ENCODE assay signal across 33 cellular contexts in genomic region chr2:233056961-233057605, GRCh38. TPM values are rescaled to one million over a fixed set of nuclear protein-coding genes. Genes with fewer than 3 reads are reported as not detected.
A peak's percentile ranks its signal among the peaks of the same experiment; 100 is the strongest.
DNase-seq lines count a peak whose midpoint lies in the region; ATAC-seq and TF ChIP-seq lines count a peak whose summit lies in the region.
"Had no signal": no experiment of that assay in that cellular context is flagged by ENCODE, and none has a peak within 500 bp of the region (broad histone marks: within the 10 kb centered on the region; RNA-seq: fewer than 3 reads in every experiment).

No MANE protein-coding gene starts in this region.

- no peak overlapping the region for H3K4me3 ChIP-seq in RWPE2 (ENCODE audit: severe bottlenecking)
- no peak overlapping the region for H3K4me3 ChIP-seq in suprapubic skin
- H3K4me3 ChIP-seq: esophagus muscularis mucosa, left lung, neural progenitor cell, tibial nerve had no signal

- H3K36me3 ChIP-seq in RWPE2 (ENCODE audit: low read depth) = no peaks in the 10 kb centered on the region
- H3K36me3 ChIP-seq in suprapubic skin = no peaks in the 10 kb centered on the region
- H3K36me3 ChIP-seq: esophagus muscularis mucosa, left lung, neural progenitor cell, tibial nerve had no signal

- no peaks in the 10 kb centered on the region for H3K9me3 ChIP-seq in RWPE2 (ENCODE audit: severe bottlenecking)
- no peaks in the 10 kb centered on the region for H3K9me3 ChIP-seq in suprapubic skin
- H3K9me3 ChIP-seq: Caco-2, esophagus muscularis mucosa, left lung, SK-N-SH, tibial nerve had no signal

- TF ChIP-seq CTCF in RWPE2 (IDR thresholded peaks at IDR 0.05; ENCODE audit: poor library complexity, severe bottlenecking) = no peak
- no peak for TF ChIP-seq CTCF in suprapubic skin (IDR thresholded peaks at IDR 0.05)

- no peak for TF ChIP-seq POLR2A in suprapubic skin (IDR thresholded peaks at IDR 0.05)

- TF ChIP-seq EP300 in suprapubic skin (IDR thresholded peaks at IDR 0.05) = no peak

- H3K27ac ChIP-seq in RWPE2 (ENCODE audit: poor library complexity, severe bottlenecking) (no peak overlapping the region), suprapubic skin (no peak overlapping the region)
- H3K27ac ChIP-seq: esophagus muscularis mucosa, left lung, neural progenitor cell, tibial nerve had no signal

- H3K4me3 Mint-ChIP-seq in activated naive CD4-positive, alpha-beta T cell treated with anti-CD3 and anti-CD28 coated beads, Interleukin-2, amount 10 ng/mL, durations not matched to agents 7 days and 5 days = no peak overlapping the region
- H3K4me3 Mint-ChIP-seq: activated CD4-positive, alpha-beta memory T cell treated with anti-CD3 and anti-CD28 coated beads for 36 hours; central memory CD8-positive, alpha-beta T cell; memory B cell; neural progenitor cell had no signal

- H3K27me3 ChIP-seq in RWPE2 (ENCODE audit: insufficient read depth, poor library complexity, severe bottlenecking) = no peaks in the 10 kb centered on the region
- H3K27me3 ChIP-seq in suprapubic skin = no peaks in the 10 kb centered on the region
- H3K27me3 ChIP-seq: left lung, tibial nerve had no signal

- ATAC-seq in RWPE2 (ENCODE audit: low read depth) = 0 out of 3 replicates have a peak, but pooled peaks have one; percentile 8
- ATAC-seq in GM19463 (IDR thresholded peaks at IDR 0.05; ENCODE audit: unreplicated experiment) = no peak
- ATAC-seq: activated CD4-positive, CD25-positive, alpha-beta regulatory T cell treated with anti-CD3 and anti-CD28 coated beads, Interleukin-2, amount 50 U/mL, for 24 hours; HCT116; left lung; PC-3; right cardiac atrium; Right ventricle myocardium inferior had no signal

- peak overlapping the region; percentile 40 for H3K27ac Mint-ChIP-seq in activated naive CD4-positive, alpha-beta T cell treated with anti-CD3 and anti-CD28 coated beads, Interleukin-2, amount 10 ng/mL, durations not matched to agents 7 days and 5 days
- H3K27ac Mint-ChIP-seq: activated CD4-positive, alpha-beta memory T cell treated with anti-CD3 and anti-CD28 coated beads for 36 hours; memory B cell; neural progenitor cell had no signal

- 85% methylated on average over 6 of the region's 6 CpGs for WGBS in suprapubic skin

- no peak for DNase-seq in activated naive CD4-positive, alpha-beta T cell treated with anti-CD3 and anti-CD28 coated beads, Interleukin-2, amount 10 ng/mL, durations not matched to agents 7 days and 5 days
- no peak for DNase-seq in activated naive CD4-positive, alpha-beta T cell treated with anti-CD3 and anti-CD28 coated beads, Interleukin-2, amount 50 U/mL, for 16 hours
- DNase-seq in RWPE2 (ENCODE audit: low spot score) (no peak), mesenteric fat pad (ENCODE audit: low spot score) (peak; percentile 53), suprapubic skin (ENCODE audit: low spot score in 2 of 2) (peak; percentile 40 to 57), NCI-H146 treated with DMSO at 0.1 percent for 48 hours (lab: John Stamatoyannopoulos, UW; ENCODE audit: unreplicated experiment) (no peak), NCI-H2029 (lab: John Stamatoyannopoulos, UW) (no peak)
- DNase-seq: ACHN; activated CD4-positive, alpha-beta memory T cell treated with anti-CD3 and anti-CD28 coated beads for 36 hours; Caco-2; dermis blood vessel endothelial cell; foreskin fibroblast; GDM1; Karpas-422; left lung; NCI-H1436; NCI-H2107; PC-3; SK-N-SH; stimulated activated CD4-positive, alpha-beta T cell treated with anti-CD3 and anti-CD28 coated beads, Interleukin-12 subunit alpha, Interleukin-12 subunit beta, amount 100 ng/mL, for 4 hours; stimulated activated CD4-positive, alpha-beta T cell treated with anti-CD3 and anti-CD28 coated beads, Interleukin-2, amount 100 ng/mL, for 48 hours had no signal

- H3K9me3 Mint-ChIP-seq in activated naive CD4-positive, alpha-beta T cell treated with anti-CD3 and anti-CD28 coated beads, Interleukin-2, amount 10 ng/mL, durations not matched to agents 7 days and 5 days = no peaks in the 10 kb centered on the region
- H3K9me3 Mint-ChIP-seq: activated CD4-positive, alpha-beta memory T cell treated with anti-CD3 and anti-CD28 coated beads for 36 hours; central memory CD8-positive, alpha-beta T cell; memory B cell; neural progenitor cell had no signal

- H3K4me1 Mint-ChIP-seq in activated naive CD4-positive, alpha-beta T cell treated with anti-CD3 and anti-CD28 coated beads, Interleukin-2, amount 10 ng/mL, durations not matched to agents 7 days and 5 days = peaks cover 22% of the 10 kb centered on the region

- H3K4me1 ChIP-seq in RWPE2 (ENCODE audit: insufficient read depth, poor library complexity, severe bottlenecking) (peaks cover 3% of the 10 kb centered on the region), suprapubic skin (peaks cover 10% of the 10 kb centered on the region)
- H3K4me1 ChIP-seq: Caco-2 had no signal

- H3K27me3 Mint-ChIP-seq in activated naive CD4-positive, alpha-beta T cell treated with anti-CD3 and anti-CD28 coated beads, Interleukin-2, amount 10 ng/mL, durations not matched to agents 7 days and 5 days = peaks cover 23% of the 10 kb centered on the region
- H3K27me3 Mint-ChIP-seq: central memory CD8-positive, alpha-beta T cell; memory B cell had no signal

- peaks cover 9% of the 10 kb centered on the region for H3K36me3 Mint-ChIP-seq in activated naive CD4-positive, alpha-beta T cell treated with anti-CD3 and anti-CD28 coated beads, Interleukin-2, amount 10 ng/mL, durations not matched to agents 7 days and 5 days
- H3K36me3 Mint-ChIP-seq: neural progenitor cell had no signal

- CTCF ChIA-PET in activated naive CD4-positive, alpha-beta T cell treated with anti-CD3 and anti-CD28 coated beads, Interleukin-2, amount 10 ng/mL, durations not matched to agents 7 days and 5 days (lab: Charles Lee) = interaction anchor here (1.0 kb wide), 1 partner anchor 237 kb away, joined by 3 read pairs; no protein-coding TSS in a partner anchor

RNA-seq across cellular contexts. Expression of gene INPP5D, which starts 3.1 kb away (rescaled TPM):
- 28.8 TPM for total RNA-seq in mesenteric fat pad
- total RNA-seq in suprapubic skin = 10 to 100 TPM in 2 of 4 donors, 1 to 10 TPM in 2; 6.5 to 18.7 (median 11.5) TPM
- total RNA-seq: Caco-2 had no signal

RNA-seq across cellular contexts. Expression of gene NEU2, which starts 24.6 kb away (rescaled TPM):
- total RNA-seq in mesenteric fat pad (not detected), suprapubic skin (10 to 100 TPM in 1 of 4 donors, 1 to 10 TPM in 3; 1.7 to 19.9 (median 5.8) TPM)
- total RNA-seq: activated CD4-positive, alpha-beta memory T cell treated with anti-CD3 and anti-CD28 coated beads for 36 hours; Caco-2; dermis blood vessel endothelial cell; esophagus muscularis mucosa; left lung; NCI-H460; right cardiac atrium; Right ventricle myocardium inferior; T-helper 1 cell treated with Interleukin-12 subunit alpha and Interleukin-12 subunit beta and Interleukin-4 antibody, amounts not matched to agents 30 ng/mL and 1 ng/mL, for 36 hours; tibial nerve had no signal

RNA-seq across cellular contexts. Expression of gene NGEF, which starts 44.0 kb away (rescaled TPM):
- total RNA-seq in mesenteric fat pad = 0.35 TPM
- 10 to 100 TPM; 14.4 to 25.0 (median 17.9) TPM for total RNA-seq in suprapubic skin
- total RNA-seq: T-helper 1 cell treated with Interleukin-12 subunit alpha and Interleukin-12 subunit beta and Interleukin-4 antibody, amounts not matched to agents 30 ng/mL and 1 ng/mL, for 36 hours had no signal

Comparison
In these comparisons a context has a peak if more than half of its experiments do, and no peak if none do; other contexts are left out.
1. DNase-seq: peak in mesenteric fat pad (single experiment) and suprapubic skin (2 of 2); none in activated naive CD4-positive, alpha-beta T cell treated with anti-CD3 and anti-CD28 coated beads, Interleukin-2, amount 10 ng/mL, durations not matched to agents 7 days and 5 days (single experiment), activated naive CD4-positive, alpha-beta T cell treated with anti-CD3 and anti-CD28 coated beads, Interleukin-2, amount 50 U/mL, for 16 hours (single experiment), RWPE2 (single experiment), NCI-H146 treated with DMSO at 0.1 percent for 48 hours (single experiment) and NCI-H2029 (single experiment).
2. RNA of gene NGEF, which starts 44.0 kb away (total RNA-seq): 14.4 to 25.0 TPM in suprapubic skin; 0.35 TPM in mesenteric fat pad (single experiment); every median in the first group is over 10 times any median in the second.